Comparison of ENCODE assay signal across 1 cellular context in the genomic region with DNA sequence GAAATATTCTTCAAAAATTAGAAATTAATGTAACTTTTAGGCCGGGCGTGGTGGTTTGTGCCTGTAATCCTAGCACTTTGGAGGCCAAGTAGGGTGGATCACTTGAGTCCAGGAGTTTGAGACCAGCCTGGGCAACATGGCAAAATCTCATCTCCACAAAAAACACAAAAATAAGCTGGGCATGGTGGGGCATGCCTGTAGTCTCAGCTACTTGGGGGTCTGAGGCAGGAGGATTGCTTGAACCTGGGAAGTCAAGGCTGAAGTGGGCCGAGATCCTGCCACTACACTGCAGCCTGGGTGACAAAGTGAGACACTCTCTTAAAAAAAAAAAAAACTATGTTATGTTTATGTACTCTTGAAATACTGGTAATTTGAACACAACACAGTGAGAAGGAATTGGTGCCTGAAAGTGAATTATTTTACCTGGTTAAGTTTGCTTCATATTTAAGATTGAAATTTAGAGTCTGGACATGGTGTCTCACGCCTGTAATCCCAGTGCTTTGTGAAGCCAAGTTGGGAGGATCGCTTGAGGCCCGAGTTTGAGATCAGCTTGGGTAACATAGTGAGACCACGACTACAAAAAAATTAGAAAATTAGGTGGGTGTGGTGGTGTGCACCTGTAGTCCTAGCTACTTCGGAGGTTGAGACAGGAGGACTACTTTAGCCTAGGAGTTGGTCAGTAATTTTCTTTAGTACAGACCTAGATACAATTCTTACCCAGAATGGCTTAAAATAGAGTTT.
TF ChIP-seq lines count a peak whose summit lies in the region.

No MANE protein-coding gene starts in this region.

TF ChIP-seq in SK-N-SH treated with all-trans-retinoic acid at 6 μM for 48 hours, 23 proteins besides CTCF, POLR2A, EP300 and RAD21:
- TF ChIP-seq, protein P1, sequence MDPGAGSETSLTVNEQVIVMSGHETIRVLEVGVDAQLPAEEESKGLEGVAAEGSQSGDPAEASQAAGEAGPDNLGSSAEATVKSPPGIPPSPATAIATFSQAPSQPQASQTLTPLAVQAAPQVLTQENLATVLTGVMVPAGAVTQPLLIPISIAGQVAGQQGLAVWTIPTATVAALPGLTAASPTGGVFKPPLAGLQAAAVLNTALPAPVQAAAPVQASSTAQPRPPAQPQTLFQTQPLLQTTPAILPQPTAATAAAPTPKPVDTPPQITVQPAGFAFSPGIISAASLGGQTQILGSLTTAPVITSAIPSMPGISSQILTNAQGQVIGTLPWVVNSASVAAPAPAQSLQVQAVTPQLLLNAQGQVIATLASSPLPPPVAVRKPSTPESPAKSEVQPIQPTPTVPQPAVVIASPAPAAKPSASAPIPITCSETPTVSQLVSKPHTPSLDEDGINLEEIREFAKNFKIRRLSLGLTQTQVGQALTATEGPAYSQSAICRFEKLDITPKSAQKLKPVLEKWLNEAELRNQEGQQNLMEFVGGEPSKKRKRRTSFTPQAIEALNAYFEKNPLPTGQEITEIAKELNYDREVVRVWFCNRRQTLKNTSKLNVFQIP (CRISPR knock-in tag; IDR thresholded peaks at IDR 0.05; ENCODE audit: borderline replicate concordance, low read depth): no peak
- TF ChIP-seq ESRRG (CRISPR knock-in tag; IDR thresholded peaks at IDR 0.05): no peak
- TF ChIP-seq ZFP3 (CRISPR knock-in tag; IDR thresholded peaks at IDR 0.05): no peak
TF ChIP-seq in SK-N-SH treated with all-trans-retinoic acid at 6 μM for 48 hours: peak in this region for 0.
